Comparison of ENCODE assay signal across 11 cellular contexts in genomic region chr4:133565379-133565778, GRCh38.
DNase-seq lines count a peak whose midpoint lies in the region; ATAC-seq and TF ChIP-seq lines count a peak whose summit lies in the region.
"Had no signal": no experiment of that assay in that cellular context is flagged by ENCODE, and none has a peak within 500 bp of the region (broad histone marks: within the 10 kb centered on the region; RNA-seq: fewer than 3 reads in every experiment).

No MANE protein-coding gene starts in this region.

- in situ Hi-C loops in astrocyte of the spinal cord (cut with HindIII; ENCODE audit: low sequenced_read_pairs): no loop called here

- no CpG with 5 or more reads among the region's 1 CpG for WGBS in mesenchymal stem cell

- H3K4me1 ChIP-seq in mesenchymal stem cell (ENCODE audit: control insufficient read depth, insufficient read depth, low read depth, low read length): no peaks in the 10 kb centered on the region
- no peaks in the 10 kb centered on the region for H3K4me1 ChIP-seq in MM.1S (ENCODE audit: low read length)

- H3K9ac ChIP-seq in mesenchymal stem cell (ENCODE audit: low read length): no peak overlapping the region
- H3K9ac ChIP-seq in MM.1S (ENCODE audit: low read length): no peak overlapping the region

- ATAC-seq in GM21381 (IDR thresholded peaks at IDR 0.05; ENCODE audit: unreplicated experiment) (no peak), GM18519 (IDR thresholded peaks at IDR 0.05; ENCODE audit: low FRiP score, unreplicated experiment) (no peak), Right ventricle myocardium superior (ENCODE audit: poor library complexity) (no peak)

- no peak overlapping the region for H4K91ac ChIP-seq in mesenchymal stem cell (ENCODE audit: low read length)

- H3K79me1 ChIP-seq in mesenchymal stem cell (replicated peaks; ENCODE audit: low read length, poor library complexity, severe bottlenecking): no peaks in the 10 kb centered on the region

- H2AFZ ChIP-seq in mesenchymal stem cell (ENCODE audit: low read depth, low read length) (no peak overlapping the region), MM.1S (ENCODE audit: low read length) (no peak overlapping the region)

- TF ChIP-seq CTCF in astrocyte of the spinal cord (IDR thresholded peaks at IDR 0.05; ENCODE audit: low read depth, low read length) (no peak), MM.1S (IDR thresholded peaks at IDR 0.05; ENCODE audit: low read length) (no peak)

- H2BK15ac ChIP-seq in mesenchymal stem cell (ENCODE audit: low read depth, poor library complexity, severe bottlenecking): no peak overlapping the region

- peak; percentile 61 for DNase-seq in HCEC 1CT
- DNase-seq in NCI-H1417 treated with DMSO at 0.1 percent for 48 hours (lab: John Stamatoyannopoulos, UW): peak; percentile 95
- DNase-seq in astrocyte of the spinal cord (ENCODE audit: low read depth, low spot score): peak; percentile 86
- peak; percentile 64 for DNase-seq in mesenchymal stem cell
- no peak for DNase-seq in MM.1S
- no peak for DNase-seq in Right ventricle myocardium superior
- DNase-seq: activated CD4-positive, alpha-beta T cell treated with anti-CD3 and anti-CD28 coated beads, Interleukin-2, amount 10 ng/mL, durations not matched to agents 24 days and 14 days; activated naive CD4-positive, alpha-beta T cell treated with Interleukin-2 at 50 U/mL for 16 hours; nephron progenitor cell had no signal

- H3K4me3 ChIP-seq in astrocyte of the spinal cord (ENCODE audit: low read depth, low read length) (no peak overlapping the region), mesenchymal stem cell (ENCODE audit: insufficient read depth in 1 of 2, low read depth in 1 of 2, low read length in 2 of 2) (no peak overlapping the region), MM.1S (ENCODE audit: low read length) (no peak overlapping the region)

- H3K36me3 ChIP-seq in mesenchymal stem cell (ENCODE audit: control insufficient read depth in 1 of 2, insufficient read depth in 2 of 2, low read depth in 1 of 2, low read length in 2 of 2): no peaks in the 10 kb centered on the region
- H3K36me3 ChIP-seq in MM.1S (replicated peaks; ENCODE audit: insufficient read depth, low read length): no peaks in the 10 kb centered on the region

- H2BK12ac ChIP-seq in mesenchymal stem cell (ENCODE audit: low read length in 2 of 2): no peak overlapping the region

- H3K79me2 ChIP-seq in MM.1S (ENCODE audit: low read length): no peaks in the 10 kb centered on the region

- H4K8ac ChIP-seq in mesenchymal stem cell (ENCODE audit: low read length): no peak overlapping the region

- H3K9me2 ChIP-seq in MM.1S (replicated peaks; ENCODE audit: insufficient read depth, low read length): no peaks in the 10 kb centered on the region

- H4K20me1 ChIP-seq in MM.1S (ENCODE audit: insufficient read depth, low read length): no peaks in the 10 kb centered on the region

- H2AK5ac ChIP-seq in mesenchymal stem cell (ENCODE audit: low read length, severe bottlenecking): no peak overlapping the region

- H3F3A ChIP-seq in MM.1S (ENCODE audit: insufficient read depth, low read length): no peaks in the 10 kb centered on the region

- intact Hi-C loops in Right ventricle myocardium superior (cut with DNase I): no loop called here

- H3K4ac ChIP-seq in mesenchymal stem cell (ENCODE audit: low read depth in 1 of 2, low read length in 2 of 2): no peak overlapping the region

- no peak overlapping the region for H3K4me2 ChIP-seq in mesenchymal stem cell (ENCODE audit: low read length, poor library complexity, severe bottlenecking)
- no peak overlapping the region for H3K4me2 ChIP-seq in MM.1S (ENCODE audit: low read depth, low read length)

- no peak overlapping the region for H2BK5ac ChIP-seq in mesenchymal stem cell (ENCODE audit: low read depth, low read length, poor library complexity, severe bottlenecking)

- no peak overlapping the region for H3K23ac ChIP-seq in mesenchymal stem cell (ENCODE audit: low read length in 2 of 2)

- H2BK120ac ChIP-seq in mesenchymal stem cell (ENCODE audit: low read depth, low read length): no peak overlapping the region

- H3K9me3 ChIP-seq in mesenchymal stem cell (ENCODE audit: control insufficient read depth, low read length): no peaks in the 10 kb centered on the region
- no peaks in the 10 kb centered on the region for H3K9me3 ChIP-seq in MM.1S (replicated peaks; ENCODE audit: insufficient read depth, low read length)

- no peak overlapping the region for H3K18ac ChIP-seq in mesenchymal stem cell (ENCODE audit: low read depth in 1 of 2, low read length in 2 of 2)

- H3K27me3 ChIP-seq in mesenchymal stem cell (ENCODE audit: control insufficient read depth in 1 of 2, insufficient read depth in 1 of 2, low read length in 2 of 2) (no peaks in the 10 kb centered on the region), MM.1S (replicated peaks; ENCODE audit: insufficient read depth, low read length) (no peaks in the 10 kb centered on the region)

- H3K27ac ChIP-seq in mesenchymal stem cell (ENCODE audit: low read length, poor library complexity, severe bottlenecking) (no peak overlapping the region), MM.1S (ENCODE audit: low read length) (no peak overlapping the region)

- H3K14ac ChIP-seq in mesenchymal stem cell (ENCODE audit: low read length in 2 of 2): no peak overlapping the region

Comparison
In these comparisons a context has a peak if more than half of its experiments do, and no peak if none do; other contexts are left out.
1. DNase-seq: peak in HCEC 1CT (single experiment), NCI-H1417 treated with DMSO at 0.1 percent for 48 hours (single experiment), astrocyte of the spinal cord (single experiment) and mesenchymal stem cell (single experiment); none in MM.1S (single experiment) and Right ventricle myocardium superior (single experiment).